Comparison of ENCODE assay signal across 27 cellular contexts in the genomic region with DNA sequence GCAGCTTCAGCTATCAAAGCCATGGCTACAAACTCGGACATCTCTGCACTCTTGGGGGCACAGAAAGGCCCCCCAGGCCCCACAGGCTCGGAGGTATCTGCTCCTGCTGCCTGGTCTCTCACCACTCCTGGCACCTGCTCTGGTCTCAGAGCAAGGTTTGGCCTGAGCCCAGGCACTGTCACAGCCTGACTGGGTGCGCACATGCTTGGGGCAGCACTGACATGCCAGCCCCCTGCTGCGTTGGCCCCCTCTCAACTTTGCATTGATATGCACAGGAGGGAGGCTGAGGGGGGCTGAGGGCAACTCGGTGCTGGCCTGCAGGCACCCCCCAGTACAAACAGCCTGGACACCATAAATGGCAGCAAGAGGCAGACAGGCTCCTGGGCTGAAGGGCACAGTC. TPM values are rescaled to one million over a fixed set of nuclear protein-coding genes. Genes with fewer than 3 reads are reported as not detected.
"Had no signal": no experiment of that assay in that cellular context is flagged by ENCODE, and none has a peak within 500 bp of the region (broad histone marks: within the 10 kb centered on the region; RNA-seq: fewer than 3 reads in every experiment).

No MANE protein-coding gene starts in this region.

- H3K4me3 ChIP-seq: adrenal gland, K562, SJSA1 had no signal

- H3K9ac ChIP-seq: SK-N-SH had no signal

- H3K27me3 ChIP-seq: adrenal gland, SJSA1 had no signal

- ATAC-seq: activated naive CD4-positive, alpha-beta T cell treated with anti-CD3 and anti-CD28 coated beads, Interleukin-2, amount 50 U/mL, for 72 hours; activated T-cell treated with anti-CD3 and anti-CD28 coated beads, Interleukin-2, amount 50 U/mL, for 4 hours; K562 had no signal

- H3K27ac ChIP-seq: adrenal gland, SJSA1 had no signal

- H3K36me3 ChIP-seq: adrenal gland, SJSA1 had no signal

- DNase-seq: activated CD4-positive, alpha-beta memory T cell treated with anti-CD3 and anti-CD28 coated beads for 36 hours; activated CD4-positive, alpha-beta T cell treated with anti-CD3 and anti-CD28 coated beads, Interleukin-2, amount 50 U/mL, for 1 hour; activated CD8-positive, alpha-beta memory T cell treated with anti-CD3 and anti-CD28 coated beads, Interleukin-2, amount 50 U/mL, for 4 hours; activated gamma-delta T cell treated with Interleukin-2 at 50 U/mL for 16 hours; activated naive CD4-positive, alpha-beta T cell treated with anti-CD3 and anti-CD28 coated beads for 36 hours; activated T-cell treated with anti-CD3 and anti-CD28 coated beads for 4 hours; activated T-cell treated with anti-CD3 and anti-CD28 coated beads, Interleukin-2, amount 50 U/mL, for 4 hours; adrenal gland; anterior cingulate cortex; IMR-90; NCI-H1092 treated with DMSO at 0.1 percent for 48 hours; NCI-H1417; NCI-H146; NCI-H187; NCI-H2029 treated with DMSO at 0.1 percent for 48 hours; NCI-H2107; NCI-H2171; NCI-H510A; NCI-H526; NCI-H748 treated with DMSO at 0.1 percent for 48 hours; OCI-M1; SHP77 treated with DMSO at 0.1 percent for 48 hours; SK-N-SH had no signal

- H3K4me1 ChIP-seq: adrenal gland, SJSA1 had no signal

- H3K4me2 ChIP-seq: SK-N-SH had no signal

- H3K9me3 ChIP-seq: adrenal gland, SK-N-SH had no signal

RNA-seq across cellular contexts. Expression of a gene that starts 27.1 kb away (rescaled TPM):
- total RNA-seq: activated CD4-positive, alpha-beta memory T cell treated with anti-CD3 and anti-CD28 coated beads for 36 hours; activated naive CD4-positive, alpha-beta T cell treated with anti-CD3 and anti-CD28 coated beads for 36 hours; activated naive CD4-positive, alpha-beta T cell treated with anti-CD3 and anti-CD28 coated beads, Interleukin-2, amount 50 U/mL, for 72 hours; activated T-helper 1 cell treated with anti-CD3 and anti-CD28 coated beads, Interleukin-12 subunit alpha, Interleukin-12 subunit beta, Interleukin-2, Interleukin-4 antibody, amounts not matched to agents 30 ng/mL and 10 ng/mL and 1 ng/mL, durations not matched to agents 14 hours and 24 hours and 36 hours had no signal
